Comparison of ENCODE assay signal across 12 cellular contexts in the genomic region with DNA sequence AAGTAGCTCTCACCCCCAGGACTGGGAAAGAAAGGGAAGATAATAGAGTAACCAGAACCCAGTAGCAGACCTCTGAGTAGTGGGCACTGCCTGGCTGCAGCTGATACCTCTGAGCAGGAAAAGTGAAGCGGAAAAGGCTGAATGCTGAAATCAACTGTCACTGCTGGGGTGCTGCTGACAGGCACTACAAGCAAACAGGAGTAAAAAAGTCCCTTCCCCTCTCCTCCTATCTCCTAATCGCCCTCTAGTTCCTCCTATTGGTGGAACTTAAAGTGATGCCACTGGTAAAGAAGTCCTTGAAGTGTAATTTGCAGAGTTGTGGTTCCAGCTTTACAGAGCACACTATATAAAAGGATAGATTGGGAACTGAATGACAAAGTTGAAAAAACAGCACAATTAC. TPM values are rescaled to one million over a fixed set of nuclear protein-coding genes. Genes with fewer than 3 reads are reported as not detected.
DNase-seq lines count a peak whose midpoint lies in the region; ATAC-seq and TF ChIP-seq lines count a peak whose summit lies in the region.
"Had no signal": no experiment of that assay in that cellular context is flagged by ENCODE, and none has a peak within 500 bp of the region (broad histone marks: within the 10 kb centered on the region; RNA-seq: fewer than 3 reads in every experiment).

No MANE protein-coding gene starts in this region.

- DNase-seq in AG08395 (ENCODE audit: low spot score) (peak; percentile 12), HT1080 (ENCODE audit: low read depth) (peak; percentile 37), SW480 (ENCODE audit: low spot score) (peak; percentile 1), glutamatergic neuron (no peak), T-helper 2 cell (no peak), DMS153 treated with DMSO at 0.1 percent for 48 hours (lab: John Stamatoyannopoulos, UW; ENCODE audit: unreplicated experiment) (no peak)
- no peak for DNase-seq in activated naive CD4-positive, alpha-beta T cell (lab: John Stamatoyannopoulos, UW)
- DNase-seq: amniotic stem cell, Karpas-422, transverse colon had no signal

- H3K27ac Mint-ChIP-seq in glutamatergic neuron (ENCODE audit: unreplicated experiment), result no peak overlapping the region
- H3K27ac Mint-ChIP-seq: T-helper 1 cell treated with Interleukin-12 subunit alpha and Interleukin-12 subunit beta and Interleukin-4 antibody, amounts not matched to agents 30 μg/mL and 1 μg/mL, for 36 hours had no signal

- peak; percentile 10 for TF ChIP-seq CTCF in glutamatergic neuron (IDR thresholded peaks at IDR 0.05; ENCODE audit: partially characterized antibody, unreplicated experiment)

- H3K4me1 Mint-ChIP-seq in glutamatergic neuron (ENCODE audit: low read depth, unreplicated experiment), result no peaks in the 10 kb centered on the region

- no peaks in the 10 kb centered on the region for H3K36me3 Mint-ChIP-seq in glutamatergic neuron (ENCODE audit: unreplicated experiment)

- no peaks in the 10 kb centered on the region for H3K27me3 Mint-ChIP-seq in glutamatergic neuron (ENCODE audit: unreplicated experiment)

- ATAC-seq in GM18907 (IDR thresholded peaks at IDR 0.05; ENCODE audit: unreplicated experiment), result no peak

- peaks cover 2% of the 10 kb centered on the region for H3K9me3 Mint-ChIP-seq in glutamatergic neuron (ENCODE audit: unreplicated experiment)
- H3K9me3 Mint-ChIP-seq: T-helper 1 cell treated with Interleukin-12 subunit alpha and Interleukin-12 subunit beta and Interleukin-4 antibody, amounts not matched to agents 30 μg/mL and 1 μg/mL, for 36 hours had no signal

- no peak overlapping the region for H3K4me3 Mint-ChIP-seq in glutamatergic neuron (ENCODE audit: unreplicated experiment)
- H3K4me3 Mint-ChIP-seq: T-helper 1 cell treated with Interleukin-12 subunit alpha and Interleukin-12 subunit beta and Interleukin-4 antibody, amounts not matched to agents 30 μg/mL and 1 μg/mL, for 36 hours had no signal

RNA-seq across cellular contexts. Expression of a gene that starts 32.8 kb away (rescaled TPM):
- 8.8 and 14.6 TPM in 2 replicates for total RNA-seq in HT1080 (2014; rRNA removed; shearing (Covaris generic))
- polyA plus RNA-seq in HT1080 (2015; cell fraction: cytosol; rRNA removed), result 7.9 and 9.0 TPM in 2 replicates
- 10.3 and 11.5 TPM in 2 replicates for polyA plus RNA-seq in HT1080 (2015; cell fraction: nucleus; rRNA removed)
- total RNA-seq in glutamatergic neuron (ENCODE audit: unreplicated experiment), result 2.0 TPM

Comparison
In these comparisons a context has a peak if more than half of its experiments do, and no peak if none do; other contexts are left out.
1. DNase-seq: peak in AG08395 (single experiment), HT1080 (single experiment) and SW480 (single experiment); none in glutamatergic neuron (single experiment), activated naive CD4-positive, alpha-beta T cell (0 of 4), T-helper 2 cell (0 of 5) and DMS153 treated with DMSO at 0.1 percent for 48 hours (single experiment).